In the genomic region with DNA sequence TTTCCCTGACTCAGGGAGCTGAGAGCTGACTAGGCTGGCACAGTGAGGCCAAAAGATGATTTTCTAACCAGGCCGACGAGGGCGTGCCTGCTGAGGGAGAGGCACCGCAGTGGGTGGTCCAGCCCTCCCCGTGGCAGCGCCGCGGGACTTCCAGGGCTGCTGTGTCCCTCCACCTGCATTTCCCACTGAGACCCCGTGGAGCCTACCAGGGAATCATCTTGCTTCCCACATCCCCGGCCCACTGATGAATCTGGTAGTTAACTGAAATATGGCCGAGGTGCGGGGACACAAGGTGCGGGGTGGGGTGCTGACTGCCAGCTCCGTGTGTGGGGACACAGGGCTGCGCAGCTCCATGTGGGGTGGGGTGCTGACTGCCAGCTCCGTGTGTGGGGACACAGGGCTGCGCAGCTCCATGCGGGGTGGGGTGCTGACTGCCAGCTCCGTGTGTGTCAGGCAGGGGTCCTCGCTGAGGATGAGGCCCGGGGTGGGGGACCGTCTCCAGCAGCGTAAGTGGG, we compare ENCODE assay signal across 25 cellular contexts. TPM values are rescaled to one million over a fixed set of nuclear protein-coding genes. Genes with fewer than 3 reads are reported as not detected.
DNase-seq lines count a peak whose midpoint lies in the region; ATAC-seq, FAIRE-seq and TF ChIP-seq lines count a peak whose summit lies in the region.
"Had no signal": no experiment of that assay in that cellular context is flagged by ENCODE, and none has a peak within 500 bp of the region (broad histone marks: within the 10 kb centered on the region; RNA-seq: fewer than 3 reads in every experiment).

No MANE protein-coding gene starts in this region.

- H3K18ac ChIP-seq in trophoblast cell (ENCODE audit: low read length), result no peak overlapping the region

- FAIRE-seq in kidney (lab: Jason Lieb, UNC), result no peak
- FAIRE-seq: G401.6 had no signal

- no peak overlapping the region for H3K4ac ChIP-seq in trophoblast cell (ENCODE audit: low read depth, low read length)

- ATAC-seq in left ventricle myocardium superior, result no peak
- no peak for ATAC-seq in HG02840 (IDR thresholded peaks at IDR 0.05; ENCODE audit: low FRiP score, unreplicated experiment)
- ATAC-seq in lower lobe of right lung, result no peak

- no peak overlapping the region for H4K91ac ChIP-seq in trophoblast cell (ENCODE audit: low read depth, low read length)

- H2AK5ac ChIP-seq in trophoblast cell (ENCODE audit: low read length), result no peak overlapping the region

- no peak overlapping the region for H3K4me3 ChIP-seq in kidney (ENCODE audit: low read length in 2 of 2)
- no peak overlapping the region for H3K4me3 ChIP-seq in trophoblast cell (ENCODE audit: low read depth, low read length)
- no peak overlapping the region for H3K4me3 ChIP-seq in lower lobe of right lung
- H3K4me3 ChIP-seq: HAP-1, MG63, PC-9 had no signal

- H3K36me3 ChIP-seq in kidney (ENCODE audit: control insufficient read depth in 1 of 2, insufficient read depth in 2 of 2, low read length in 2 of 2) (peaks cover 22 to 34% of the 10 kb centered on the region in 2 donors), trophoblast cell (ENCODE audit: control insufficient read depth in 1 of 2, insufficient read depth in 2 of 2, low read length in 2 of 2) (peaks cover 33 to 52% of the 10 kb centered on the region in 2 experiments), lower lobe of right lung (peaks cover 58% of the 10 kb centered on the region)

- no peak overlapping the region for H3K23ac ChIP-seq in trophoblast cell (ENCODE audit: low read length)

- no peaks in the 10 kb centered on the region for H3K4me1 ChIP-seq in kidney (ENCODE audit: control insufficient read depth in 1 of 2, insufficient read depth in 1 of 2, low read depth in 1 of 2, low read length in 2 of 2)
- H3K4me1 ChIP-seq in trophoblast cell (ENCODE audit: control insufficient read depth in 1 of 2, insufficient read depth in 2 of 2, low read length in 2 of 2), result no peaks in the 10 kb centered on the region
- H3K4me1 ChIP-seq in lower lobe of right lung, result no peaks in the 10 kb centered on the region
- H3K4me1 ChIP-seq: HAP-1 had no signal

- H3K14ac ChIP-seq in trophoblast cell (ENCODE audit: low read length), result no peak overlapping the region

- H2BK5ac ChIP-seq in trophoblast cell (ENCODE audit: low read depth, low read length, poor library complexity), result no peak overlapping the region

- no peaks in the 10 kb centered on the region for H3K79me2 ChIP-seq in trophoblast cell (ENCODE audit: control insufficient read depth, insufficient read depth, low read length, poor library complexity)

- H3K4me2 ChIP-seq in trophoblast cell (ENCODE audit: low read length), result no peak overlapping the region
- H3K4me2 ChIP-seq: PC-9 had no signal

- H3K9me3 ChIP-seq in kidney (ENCODE audit: control insufficient read depth in 1 of 2, low read length in 2 of 2), result no peaks in the 10 kb centered on the region
- peaks cover 1% of the 10 kb centered on the region for H3K9me3 ChIP-seq in trophoblast cell (ENCODE audit: insufficient read depth, low read depth, low read length)
- no peaks in the 10 kb centered on the region for H3K9me3 ChIP-seq in lower lobe of right lung
- H3K9me3 ChIP-seq: HAP-1, MG63 had no signal

- DNase-seq in cardiac septum (ENCODE audit: low spot score), result peak; percentile 55
- no peak for DNase-seq in left ventricle myocardium superior
- peak; percentile 74 for DNase-seq in kidney
- no peak for DNase-seq in trophoblast cell
- no peak for DNase-seq in lower lobe of right lung
- DNase-seq in NCI-H1436 treated with DMSO at 0.1 percent for 48 hours (lab: John Stamatoyannopoulos, UW), result no peak
- DNase-seq: C1 segment of cervical spinal cord; CD4-positive, alpha-beta memory T cell; COR-L47; DMS53; GOT3; HFFc6; IMR-90; KG1; MG63; NCI-H1105 treated with DMSO at 0.1 percent for 48 hours; NCI-H1694; NCI-H2029 treated with DMSO at 0.1 percent for 48 hours; NCI-H526 treated with DMSO at 0.1 percent for 48 hours; PC-9; SHP77 had no signal

- H3K27ac ChIP-seq in kidney (ENCODE audit: low read depth in 2 of 2, low read length in 2 of 2), result no peak overlapping the region
- no peak overlapping the region for H3K27ac ChIP-seq in trophoblast cell (ENCODE audit: low read depth, low read length)
- H3K27ac ChIP-seq in lower lobe of right lung, result no peak overlapping the region
- H3K27ac ChIP-seq: PC-9 had no signal

- H3K9ac ChIP-seq in kidney (ENCODE audit: low read length in 2 of 2) (no peak overlapping the region), trophoblast cell (ENCODE audit: low read length) (peak overlapping the region; percentile 56)

- TF ChIP-seq CTCF in kidney (IDR thresholded peaks at IDR 0.05; ENCODE audit: borderline replicate concordance, extremely low read depth, insufficient read depth), result no peak
- TF ChIP-seq CTCF in lower lobe of right lung (IDR thresholded peaks at IDR 0.05), result no peak

- no peak overlapping the region for H4K8ac ChIP-seq in trophoblast cell (ENCODE audit: low read depth, low read length)

- intact Hi-C loops in cardiac septum (cut with DNase I), result no loop called here
- intact Hi-C loops in left ventricle myocardium superior (cut with micrococcal nuclease), result no loop called here
- intact Hi-C loops in kidney (cut with DNase I), result no loop called here
- intact Hi-C loops in lower lobe of right lung (cut with DNase I), result no loop called here

- H3K79me1 ChIP-seq in trophoblast cell (ENCODE audit: low read length), result no peaks in the 10 kb centered on the region

- H3K27me3 ChIP-seq in trophoblast cell (ENCODE audit: insufficient read depth, low read length) (no peaks in the 10 kb centered on the region), lower lobe of right lung (ENCODE audit: low read depth) (no peaks in the 10 kb centered on the region)
- H3K27me3 ChIP-seq: MG63 had no signal

- no peak overlapping the region for H4K12ac ChIP-seq in trophoblast cell (ENCODE audit: low read depth, low read length)

- WGBS in trophoblast cell (ENCODE audit: extremely low coverage, insufficient coverage, insufficient read length), result no CpG with 5 or more reads among the region's 23 CpGs

- no peak overlapping the region for H2AFZ ChIP-seq in trophoblast cell (ENCODE audit: insufficient read depth, low read length, poor library complexity)
- H2AFZ ChIP-seq: PC-9 had no signal

- H2BK12ac ChIP-seq in trophoblast cell (ENCODE audit: low read length), result no peak overlapping the region

- no peak overlapping the region for H2BK120ac ChIP-seq in trophoblast cell (ENCODE audit: insufficient read depth, low read length, poor library complexity)

RNA-seq across cellular contexts. Expression of a gene that starts 10.4 kb away (rescaled TPM):
- total RNA-seq in cardiac septum (14.3 TPM), left ventricle myocardium superior (12.5 TPM), kidney (18.4 TPM), lower lobe of right lung (22.5 TPM)
- 19.6 TPM for polyA plus RNA-seq in kidney (ENCODE audit: insufficient read depth, low read depth, low replicate concordance)
- polyA plus RNA-seq in trophoblast cell (2013), result 30.9 and 31.0 TPM in 2 replicates

RNA-seq across cellular contexts. Expression of a gene that starts 12.9 kb away (rescaled TPM):
- total RNA-seq in cardiac septum (0.30 TPM), left ventricle myocardium superior (0.05 TPM), kidney (0.54 TPM), lower lobe of right lung (3.6 TPM)
- not detected for polyA plus RNA-seq in kidney (ENCODE audit: insufficient read depth, low read depth, low replicate concordance)
- 3.5 and 3.9 TPM in 2 replicates for polyA plus RNA-seq in trophoblast cell (2013)
- total RNA-seq: HFFc6, IMR-90, RPMI7951 had no signal
- polyA plus RNA-seq: IMR-90 had no signal

RNA-seq across cellular contexts. Expression of a gene that starts 14.6 kb away (rescaled TPM):
- total RNA-seq in cardiac septum, result 44.3 TPM
- total RNA-seq in left ventricle myocardium superior, result 48.6 TPM
- total RNA-seq in kidney, result 37.1 TPM
- polyA plus RNA-seq in kidney (ENCODE audit: insufficient read depth, low read depth, low replicate concordance), result 72.4 TPM
- 23.7 and 23.8 TPM in 2 replicates for polyA plus RNA-seq in trophoblast cell (2013)
- total RNA-seq in lower lobe of right lung, result 46.1 TPM

RNA-seq across cellular contexts. Expression of a gene that starts 28.1 kb away (rescaled TPM):
- total RNA-seq in cardiac septum (9.3 TPM), left ventricle myocardium superior (11.6 TPM), kidney (10.9 TPM), lower lobe of right lung (57.1 TPM)
- polyA plus RNA-seq in kidney (ENCODE audit: insufficient read depth, low read depth, low replicate concordance), result 2.8 TPM
- polyA plus RNA-seq in trophoblast cell (2013), result 11.3 and 12.1 TPM in 2 replicates

Comparison
In these comparisons a context has a peak if more than half of its experiments do, and no peak if none do; other contexts are left out.
1. DNase-seq: peak in cardiac septum (single experiment) and kidney (single experiment); none in left ventricle myocardium superior (single experiment), trophoblast cell (0 of 2), lower lobe of right lung (single experiment) and NCI-H1436 treated with DMSO at 0.1 percent for 48 hours (single experiment).